In the genomic region with DNA sequence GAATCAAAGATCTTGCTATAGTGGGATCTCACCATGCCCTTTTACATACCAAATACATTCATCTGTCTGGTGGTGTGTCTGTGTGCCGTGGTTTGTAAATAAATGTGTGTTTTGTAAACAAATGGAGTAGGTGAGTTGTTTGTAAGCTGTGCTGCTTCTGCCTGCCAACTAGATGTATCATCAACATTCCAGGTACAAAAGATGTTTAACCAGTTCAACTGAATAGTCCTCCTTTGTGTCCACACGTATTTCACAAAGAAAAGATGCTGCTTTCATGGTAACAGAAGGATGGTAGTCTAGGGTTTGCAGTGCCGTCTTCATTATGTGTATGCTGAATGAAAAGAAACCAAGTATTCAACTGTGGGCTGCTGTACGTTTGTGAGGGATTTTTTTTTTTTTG, we compare ENCODE assay signal across 21 cellular contexts.
A peak's percentile ranks its signal among the peaks of the same experiment; 100 is the strongest.
DNase-seq lines count a peak whose midpoint lies in the region; ATAC-seq, FAIRE-seq and TF ChIP-seq lines count a peak whose summit lies in the region.
"Had no signal": no experiment of that assay in that cellular context is flagged by ENCODE, and none has a peak within 500 bp of the region (broad histone marks: within the 10 kb centered on the region; RNA-seq: fewer than 3 reads in every experiment).

No MANE protein-coding gene starts in this region.

- no peaks in the 10 kb centered on the region for H3K27me3 ChIP-seq in mesenchymal stem cell (ENCODE audit: control insufficient read depth in 1 of 2, insufficient read depth in 1 of 2, low read length in 2 of 2)
- H3K27me3 ChIP-seq: dorsolateral prefrontal cortex, heart left ventricle, transverse colon had no signal

- no peak overlapping the region for H3K9ac ChIP-seq in mesenchymal stem cell (ENCODE audit: low read length)

- H3K36me3 ChIP-seq in KOPT-K1 (ENCODE audit: insufficient read depth, low read length) (no peaks in the 10 kb centered on the region), mesenchymal stem cell (ENCODE audit: control insufficient read depth in 1 of 2, insufficient read depth in 2 of 2, low read depth in 1 of 2, low read length in 2 of 2) (no peaks in the 10 kb centered on the region)
- H3K36me3 ChIP-seq: heart left ventricle, transverse colon had no signal

- H4K8ac ChIP-seq in mesenchymal stem cell (ENCODE audit: low read length) = no peak overlapping the region

- no peak overlapping the region for H3K4me2 ChIP-seq in mesenchymal stem cell (ENCODE audit: low read length, poor library complexity, severe bottlenecking)

- peaks cover 3% of the 10 kb centered on the region for H3K79me1 ChIP-seq in mesenchymal stem cell (replicated peaks; ENCODE audit: low read length, poor library complexity, severe bottlenecking)

- H3K18ac ChIP-seq in mesenchymal stem cell (ENCODE audit: low read depth in 1 of 2, low read length in 2 of 2) = no peak overlapping the region

- POLR2A ChIA-PET in RWPE1 (lab: Yijun Ruan, JAX; ENCODE audit: low non-redundant PET) = no interaction called here
- POLR2A ChIA-PET in activated CD8-positive, alpha-beta T cell treated with anti-CD3 and anti-CD28 coated beads for 36 hours (lab: Charles Lee) = no interaction called here

- TF ChIP-seq CTCF in RWPE1 (conservative IDR thresholded peaks at IDR 0.05; ENCODE audit: low read depth) = no peak
- no peak for TF ChIP-seq CTCF in activated CD8-positive, alpha-beta T cell treated with anti-CD3 and anti-CD28 coated beads for 36 hours (IDR thresholded peaks at IDR 0.05)

- no peak overlapping the region for H3K4me3 Mint-ChIP-seq in activated CD8-positive, alpha-beta T cell treated with anti-CD3 and anti-CD28 coated beads for 36 hours
- H3K4me3 Mint-ChIP-seq: activated naive CD8-positive, alpha-beta T cell treated with anti-CD3 and anti-CD28 coated beads for 36 hours; mesothelial cell of epicardium; nephron progenitor cell; stimulated activated effector memory CD8-positive, alpha-beta T cell treated with anti-CD3 and anti-CD28 coated beads, Interleukin-12 subunit alpha, Interleukin-12 subunit beta, amount 100 ng/mL, for 72 hours; T-cell had no signal

- no peak overlapping the region for H2BK12ac ChIP-seq in mesenchymal stem cell (ENCODE audit: low read length in 2 of 2)

- H3K23ac ChIP-seq in mesenchymal stem cell (ENCODE audit: low read length in 2 of 2) = no peak overlapping the region

- no peak overlapping the region for H2BK5ac ChIP-seq in mesenchymal stem cell (ENCODE audit: low read depth, low read length, poor library complexity, severe bottlenecking)

- no peaks in the 10 kb centered on the region for H3K9me3 ChIP-seq in KOPT-K1 (ENCODE audit: insufficient read depth, low read length, poor library complexity, severe bottlenecking)
- H3K9me3 ChIP-seq in mesenchymal stem cell (ENCODE audit: control insufficient read depth, low read length) = no peaks in the 10 kb centered on the region
- H3K9me3 ChIP-seq: heart left ventricle, transverse colon had no signal

- H3K36me3 Mint-ChIP-seq in activated CD8-positive, alpha-beta T cell treated with anti-CD3 and anti-CD28 coated beads for 36 hours (ENCODE audit: low read depth) = peaks cover 6% of the 10 kb centered on the region
- H3K36me3 Mint-ChIP-seq: mesothelial cell of epicardium; stimulated activated effector memory CD8-positive, alpha-beta T cell treated with anti-CD3 and anti-CD28 coated beads, Interleukin-12 subunit alpha, Interleukin-12 subunit beta, amount 100 ng/mL, for 72 hours had no signal

- peak overlapping the region; percentile 43 for H3K27ac ChIP-seq in KOPT-K1 (ENCODE audit: low read depth, low read length, poor library complexity, severe bottlenecking)
- H3K27ac ChIP-seq in RWPE1 = no peak overlapping the region
- no peak overlapping the region for H3K27ac ChIP-seq in mesenchymal stem cell (ENCODE audit: low read length, poor library complexity, severe bottlenecking)
- H3K27ac ChIP-seq: dorsolateral prefrontal cortex, heart left ventricle, transverse colon had no signal

- H3K4me1 Mint-ChIP-seq in activated CD8-positive, alpha-beta T cell treated with anti-CD3 and anti-CD28 coated beads for 36 hours (ENCODE audit: low read depth) = peaks cover 20% of the 10 kb centered on the region
- H3K4me1 Mint-ChIP-seq: nephron progenitor cell had no signal

- no peaks in the 10 kb centered on the region for H3K4me1 ChIP-seq in mesenchymal stem cell (ENCODE audit: control insufficient read depth, insufficient read depth, low read depth, low read length)

- no peak for FAIRE-seq in RCC 7860 (lab: Jason Lieb, UNC)
- FAIRE-seq: A204.1, HTR-8/SVneo had no signal

- no peak overlapping the region for H3K4me3 ChIP-seq in mesenchymal stem cell (ENCODE audit: insufficient read depth in 1 of 2, low read depth in 1 of 2, low read length in 2 of 2)
- H3K4me3 ChIP-seq: dorsolateral prefrontal cortex, heart left ventricle, transverse colon had no signal

- H4K91ac ChIP-seq in mesenchymal stem cell (ENCODE audit: low read length) = no peak overlapping the region

- no peak overlapping the region for H2AFZ ChIP-seq in mesenchymal stem cell (ENCODE audit: low read depth, low read length)

- CTCF ChIA-PET in RWPE1 (lab: Yijun Ruan, JAX) = no interaction called here
- CTCF ChIA-PET in activated CD8-positive, alpha-beta T cell treated with anti-CD3 and anti-CD28 coated beads for 36 hours (lab: Charles Lee) = interaction anchor here (1.3 kb wide), 1 partner anchor 14 kb away, joined by 3 read pairs; no protein-coding TSS in a partner anchor

- H3K27ac Mint-ChIP-seq in activated CD8-positive, alpha-beta T cell treated with anti-CD3 and anti-CD28 coated beads for 36 hours = no peak overlapping the region
- H3K27ac Mint-ChIP-seq: activated naive CD8-positive, alpha-beta T cell treated with anti-CD3 and anti-CD28 coated beads for 36 hours; mesothelial cell of epicardium; nephron progenitor cell; stimulated activated effector memory CD8-positive, alpha-beta T cell treated with anti-CD3 and anti-CD28 coated beads, Interleukin-12 subunit alpha, Interleukin-12 subunit beta, amount 100 ng/mL, for 72 hours; T-cell had no signal

- ATAC-seq in activated CD8-positive, alpha-beta T cell treated with anti-CD3 and anti-CD28 coated beads for 36 hours = no peak
- ATAC-seq: heart left ventricle; stimulated activated effector memory CD8-positive, alpha-beta T cell treated with anti-CD3 and anti-CD28 coated beads, Interleukin-12 subunit alpha, Interleukin-12 subunit beta, amount 100 ng/mL, for 72 hours; T-cell had no signal

- DNase-seq in NCI-H1417 (lab: John Stamatoyannopoulos, UW) = peak in 2 of 3 experiments; percentile 50 to 80
- no peak for DNase-seq in NCI-H1417 treated with DMSO at 0.1 percent for 48 hours (lab: John Stamatoyannopoulos, UW)
- DNase-seq in RWPE1 (ENCODE audit: low spot score) = peak; percentile 35
- peak; percentile 34 for DNase-seq in mesenchymal stem cell
- no peak for DNase-seq in RCC 7860 (ENCODE audit: low spot score)
- DNase-seq in stimulated activated CD4-positive, alpha-beta T cell treated with anti-CD3 and anti-CD28 coated beads, Interleukin-4, amount 100 ng/mL, for 1 hour = no peak
- DNase-seq in activated CD8-positive, alpha-beta T cell treated with anti-CD3 and anti-CD28 coated beads for 36 hours = no peak
- DNase-seq: activated CD4-positive, alpha-beta T cell treated with anti-CD3 and anti-CD28 coated beads, Interleukin-2, amount 50 U/mL, for 48 hours; activated naive CD8-positive, alpha-beta T cell treated with anti-CD3 and anti-CD28 coated beads for 36 hours; activated T-cell treated with anti-CD3 and anti-CD28 coated beads, Interleukin-2, amount 50 U/mL, for 1 hour; C1 segment of cervical spinal cord; dorsolateral prefrontal cortex; heart left ventricle; nephron progenitor cell; T-cell; transverse colon had no signal

- no peak overlapping the region for H3K14ac ChIP-seq in mesenchymal stem cell (ENCODE audit: low read length in 2 of 2)

- H3K4ac ChIP-seq in mesenchymal stem cell (ENCODE audit: low read depth in 1 of 2, low read length in 2 of 2) = no peak overlapping the region

- intact Hi-C loops in activated CD8-positive, alpha-beta T cell treated with anti-CD3 and anti-CD28 coated beads for 36 hours (cut with micrococcal nuclease) = no loop called here

- H3K9me3 Mint-ChIP-seq in activated CD8-positive, alpha-beta T cell treated with anti-CD3 and anti-CD28 coated beads for 36 hours = no peaks in the 10 kb centered on the region
- H3K9me3 Mint-ChIP-seq: activated naive CD8-positive, alpha-beta T cell treated with anti-CD3 and anti-CD28 coated beads for 36 hours; mesothelial cell of epicardium; nephron progenitor cell; stimulated activated effector memory CD8-positive, alpha-beta T cell treated with anti-CD3 and anti-CD28 coated beads, Interleukin-12 subunit alpha, Interleukin-12 subunit beta, amount 100 ng/mL, for 72 hours; T-cell had no signal

- no peak overlapping the region for H2BK120ac ChIP-seq in mesenchymal stem cell (ENCODE audit: low read depth, low read length)

- H3K27me3 Mint-ChIP-seq in activated CD8-positive, alpha-beta T cell treated with anti-CD3 and anti-CD28 coated beads for 36 hours = no peaks in the 10 kb centered on the region
- H3K27me3 Mint-ChIP-seq: activated naive CD8-positive, alpha-beta T cell treated with anti-CD3 and anti-CD28 coated beads for 36 hours; T-cell had no signal

- 47% methylated on average over 3 of the region's 4 CpGs for WGBS in mesenchymal stem cell

- no peak overlapping the region for H2BK15ac ChIP-seq in mesenchymal stem cell (ENCODE audit: low read depth, poor library complexity, severe bottlenecking)

- no peak overlapping the region for H2AK5ac ChIP-seq in mesenchymal stem cell (ENCODE audit: low read length, severe bottlenecking)

Comparison
In these comparisons a context has a peak if more than half of its experiments do, and no peak if none do; other contexts are left out.
1. DNase-seq: peak in NCI-H1417 (2 of 3), RWPE1 (single experiment) and mesenchymal stem cell (single experiment); none in NCI-H1417 treated with DMSO at 0.1 percent for 48 hours (single experiment), RCC 7860 (single experiment), stimulated activated CD4-positive, alpha-beta T cell treated with anti-CD3 and anti-CD28 coated beads, Interleukin-4, amount 100 ng/mL, for 1 hour (single experiment) and activated CD8-positive, alpha-beta T cell treated with anti-CD3 and anti-CD28 coated beads for 36 hours (single experiment).